Comparison of ENCODE assay signal across 2 cellular contexts in the genomic region with DNA sequence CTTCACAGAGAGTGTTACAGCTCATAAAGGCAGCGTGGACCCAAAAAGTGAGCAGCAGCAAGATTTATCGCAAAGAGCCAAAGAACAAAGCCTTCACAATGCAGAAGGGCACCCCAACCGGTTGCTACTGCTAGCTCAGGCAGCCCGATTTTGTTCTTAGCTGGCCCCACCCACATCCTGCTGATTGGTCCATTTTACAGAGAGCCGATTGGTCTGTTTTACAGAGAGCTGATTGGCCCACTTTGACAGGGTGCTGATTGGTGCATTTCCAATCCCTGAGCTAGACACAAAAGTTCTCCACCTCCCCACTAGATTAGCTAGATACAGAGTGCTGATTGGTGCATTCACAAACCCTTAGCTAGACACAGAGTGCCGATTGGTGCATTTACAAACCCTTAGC. TPM values are rescaled to one million over a fixed set of nuclear protein-coding genes. Genes with fewer than 3 reads are reported as not detected.
"Had no signal": no experiment of that assay in that cellular context is flagged by ENCODE, and none has a peak within 500 bp of the region (broad histone marks: within the 10 kb centered on the region; RNA-seq: fewer than 3 reads in every experiment).

No MANE protein-coding gene starts in this region.

RNA-seq across cellular contexts. Expression of a gene that starts 50.1 kb away (rescaled TPM):
- total RNA-seq: GM23248, HFFc6 had no signal
- polyA plus RNA-seq: GM23248 had no signal
